ENCODE assay signal across 1 cellular context in genomic region chr3:47381317-47382157, GRCh38.
A peak's percentile ranks its signal among the peaks of the same experiment; 100 is the strongest.
TF ChIP-seq lines count a peak whose summit lies in the region.

No MANE protein-coding gene starts in this region.

TF ChIP-seq in HepG2, 621 proteins besides CTCF, POLR2A, EP300 and RAD21 (continued from another document and continues in another):
- TF ChIP-seq HOMEZ (CRISPR knock-in tag; IDR thresholded peaks at IDR 0.05; ENCODE audit: low read depth): no peak
- no peak for TF ChIP-seq ZNF691 (CRISPR knock-in tag; IDR thresholded peaks at IDR 0.05; ENCODE audit: borderline replicate concordance, low read depth)
- no peak for TF ChIP-seq CERS6 (CRISPR knock-in tag; IDR thresholded peaks at IDR 0.05)
- TF ChIP-seq TGIF2 (CRISPR knock-in tag; IDR thresholded peaks at IDR 0.05): peak; percentile 75; the same call in 1 of the 2 replicates
- TF ChIP-seq GZF1 (CRISPR knock-in tag; IDR thresholded peaks at IDR 0.05): no peak
- TF ChIP-seq ZNF7 (CRISPR knock-in tag; IDR thresholded peaks at IDR 0.05): no peak
- no peak for TF ChIP-seq HDAC2 (CRISPR knock-in tag; IDR thresholded peaks at IDR 0.05)
- no peak for TF ChIP-seq SNAPC5 (CRISPR knock-in tag; IDR thresholded peaks at IDR 0.05; ENCODE audit: borderline replicate concordance)
- TF ChIP-seq PHB2 (IDR thresholded peaks at IDR 0.05; ENCODE audit: partially characterized antibody): no peak
- TF ChIP-seq ZNF180 (CRISPR knock-in tag; IDR thresholded peaks at IDR 0.05; ENCODE audit: borderline replicate concordance, low read depth): no peak
- TF ChIP-seq ZNF333 (CRISPR knock-in tag; IDR thresholded peaks at IDR 0.05; ENCODE audit: borderline replicate concordance): no peak
- TF ChIP-seq KLF9 (CRISPR knock-in tag; IDR thresholded peaks at IDR 0.05; ENCODE audit: low read depth): no peak; the same call in 1 of the 2 replicates
- no peak for TF ChIP-seq PAF1 (CRISPR knock-in tag; IDR thresholded peaks at IDR 0.05)
- no peak for TF ChIP-seq RARG (CRISPR knock-in tag; IDR thresholded peaks at IDR 0.05; ENCODE audit: low read depth)
- TF ChIP-seq NFIB (CRISPR knock-in tag; IDR thresholded peaks at IDR 0.05; ENCODE audit: borderline replicate concordance): no peak
- TF ChIP-seq NFKBIZ (CRISPR knock-in tag; IDR thresholded peaks at IDR 0.05): no peak
- TF ChIP-seq ZNF329 (CRISPR knock-in tag; IDR thresholded peaks at IDR 0.05; ENCODE audit: low read depth): peak; percentile 3; the same call in 1 of the 2 replicates
- TF ChIP-seq GPN1 (CRISPR knock-in tag; IDR thresholded peaks at IDR 0.05; ENCODE audit: borderline replicate concordance): no peak
- no peak for TF ChIP-seq ATF5 (CRISPR knock-in tag; IDR thresholded peaks at IDR 0.05; ENCODE audit: low read depth)
- no peak for TF ChIP-seq ZNF629 (CRISPR knock-in tag; conservative IDR thresholded peaks at IDR 0.05)
- no peak for TF ChIP-seq HOXA9 (CRISPR knock-in tag; IDR thresholded peaks at IDR 0.05; ENCODE audit: borderline replicate concordance)
- TF ChIP-seq ZNF136 (CRISPR knock-in tag; IDR thresholded peaks at IDR 0.05; ENCODE audit: low read depth): no peak
- TF ChIP-seq MLXIP (CRISPR knock-in tag; IDR thresholded peaks at IDR 0.05; ENCODE audit: borderline replicate concordance): no peak
- TF ChIP-seq GATAD1 (CRISPR knock-in tag; IDR thresholded peaks at IDR 0.05): no peak
- TF ChIP-seq ZNF841 (CRISPR knock-in tag; IDR thresholded peaks at IDR 0.05; ENCODE audit: borderline replicate concordance): no peak
- no peak for TF ChIP-seq HNRNPUL1 (IDR thresholded peaks at IDR 0.05; ENCODE audit: low read depth, low read length)
- no peak for TF ChIP-seq MEIS2 (CRISPR knock-in tag; IDR thresholded peaks at IDR 0.05)
- TF ChIP-seq ZNF33A (CRISPR knock-in tag; IDR thresholded peaks at IDR 0.05; ENCODE audit: borderline replicate concordance): no peak
- TF ChIP-seq TIGD3 (CRISPR knock-in tag; IDR thresholded peaks at IDR 0.05; ENCODE audit: borderline replicate concordance): peak; percentile 60; the same call in 1 of the 2 replicates
- TF ChIP-seq SKI (IDR thresholded peaks at IDR 0.05; ENCODE audit: partially characterized antibody): no peak
- no peak for TF ChIP-seq MAFG (CRISPR knock-in tag; IDR thresholded peaks at IDR 0.05)
- no peak for TF ChIP-seq STAG1 (CRISPR knock-in tag; IDR thresholded peaks at IDR 0.05)
- TF ChIP-seq FLYWCH1 (CRISPR knock-in tag; IDR thresholded peaks at IDR 0.05): no peak
- no peak for TF ChIP-seq GMEB1 (CRISPR knock-in tag; IDR thresholded peaks at IDR 0.05; ENCODE audit: borderline replicate concordance)
- no peak for TF ChIP-seq MAF1 (CRISPR knock-in tag; IDR thresholded peaks at IDR 0.05; ENCODE audit: borderline replicate concordance)
- TF ChIP-seq ELF4 (CRISPR knock-in tag; IDR thresholded peaks at IDR 0.05; ENCODE audit: borderline replicate concordance): peak; percentile 40; the same call in 1 of the 2 replicates
- no peak for TF ChIP-seq CHCHD3 (CRISPR knock-in tag; IDR thresholded peaks at IDR 0.05)
- TF ChIP-seq ZSCAN9 (CRISPR knock-in tag; IDR thresholded peaks at IDR 0.05; ENCODE audit: borderline replicate concordance): no peak
- TF ChIP-seq ZNF607 (CRISPR knock-in tag; IDR thresholded peaks at IDR 0.05; ENCODE audit: borderline replicate concordance): peak; percentile 57; the same call in 1 of the 2 replicates
- TF ChIP-seq GLMP (CRISPR knock-in tag; IDR thresholded peaks at IDR 0.05; ENCODE audit: borderline replicate concordance): no peak
- no peak for TF ChIP-seq CSRNP1 (CRISPR knock-in tag; IDR thresholded peaks at IDR 0.05)
- 0 out of 2 replicates have a peak, but pooled peaks have one; percentile 2 for TF ChIP-seq ZNF598 (CRISPR knock-in tag; IDR thresholded peaks at IDR 0.05; ENCODE audit: borderline replicate concordance)
- TF ChIP-seq KLF13 (CRISPR knock-in tag; IDR thresholded peaks at IDR 0.05): no peak
- no peak for TF ChIP-seq SRF (IDR thresholded peaks at IDR 0.05; ENCODE audit: low read depth, low read length)
- TF ChIP-seq ZNF747 (CRISPR knock-in tag; IDR thresholded peaks at IDR 0.05; ENCODE audit: borderline replicate concordance): no peak; the same call in 1 of the 2 replicates
- no peak for TF ChIP-seq BCL3 (CRISPR knock-in tag; IDR thresholded peaks at IDR 0.05)
